8 cellular contexts compared by ENCODE assay signal in genomic region chr20:3786665-3787639, GRCh38. TPM values are rescaled to one million over a fixed set of nuclear protein-coding genes. Genes with fewer than 3 reads are reported as not detected.
DNase-seq lines count a peak whose midpoint lies in the region; ATAC-seq lines count a peak whose summit lies in the region.

Gene CENPB (minus strand): TSS chr20:3786740. CDS start chr20:3786483, 257 bp downstream.

- peak; percentile 83 for ATAC-seq in GM19463 (IDR thresholded peaks at IDR 0.05; ENCODE audit: unreplicated experiment)

- DNase-seq in COLO668 (lab: John Stamatoyannopoulos, UW; ENCODE audit: unreplicated experiment) = peak; percentile 98
- peak; percentile 87 for DNase-seq in HT-29 (ENCODE audit: low spot score)
- DNase-seq in NOMO-1 treated with DMSO at 0.1 percent for 48 hours (lab: John Stamatoyannopoulos, UW; ENCODE audit: unreplicated experiment) = peak; percentile 86
- DNase-seq in activated CD8-positive, alpha-beta memory T cell treated with anti-CD3 and anti-CD28 coated beads, Interleukin-2, amount 50 U/mL, for 48 hours = peak; percentile 97
- peak; percentile 89 for DNase-seq in epidermal melanocyte (ENCODE audit: insufficient read length, low spot score)
- DNase-seq in middle frontal gyrus (ENCODE audit: extremely low spot score, low spot score) = peak; percentile 80
- DNase-seq in stimulated activated CD8-positive, alpha-beta memory T cell treated with anti-CD3 and anti-CD28 coated beads, Interleukin-2, amount 100 ng/mL, for 48 hours (ENCODE audit: low read depth in 2 of 2) = peak; percentile 87 to 91

RNA-seq across cellular contexts. Expression of gene CENPB, which starts in this region (rescaled TPM):
- total RNA-seq in HT-29 (2014; rRNA removed; shearing (Covaris generic)) = 205 and 222 TPM in 2 replicates

Comparison
In these comparisons a context has a peak if more than half of its experiments do, and no peak if none do; other contexts are left out.
1. Peak in every context shown above with its lines: DNase-seq and ATAC-seq.